ENCODE assay signal across 10 cellular contexts in the genomic region with DNA sequence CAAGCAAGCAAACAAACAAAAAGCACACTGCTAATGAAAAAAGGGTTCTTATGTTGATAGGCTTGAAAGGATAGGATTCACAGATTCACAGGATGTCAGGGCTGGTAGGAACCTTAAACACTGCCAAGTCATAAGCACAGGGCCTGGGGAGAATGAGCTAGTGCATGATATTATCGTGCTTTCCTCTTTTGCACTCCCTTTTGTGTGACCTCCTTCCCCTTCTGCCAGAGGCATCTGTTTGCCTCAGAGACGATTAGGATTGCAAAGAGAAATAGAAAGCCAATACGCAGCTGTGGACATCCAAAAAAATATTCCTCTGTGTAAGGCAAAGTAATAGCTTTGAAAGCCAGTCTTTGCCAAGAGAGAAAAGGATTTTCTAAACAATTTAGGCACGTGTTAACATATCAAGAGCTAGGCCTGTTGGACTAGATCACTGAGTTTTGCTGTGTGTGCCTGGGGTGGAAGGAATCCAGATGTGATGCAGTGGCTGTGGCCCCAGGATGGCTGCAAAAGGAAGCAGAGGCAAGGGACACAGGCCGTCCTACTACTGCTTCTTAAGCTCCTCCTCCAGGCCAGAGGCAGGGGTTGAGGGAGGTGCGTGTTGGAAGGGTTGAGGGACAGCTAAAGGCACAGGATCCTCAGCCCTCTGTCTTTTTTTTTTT. TPM values are rescaled to one million over a fixed set of nuclear protein-coding genes. Genes with fewer than 3 reads are reported as not detected.
DNase-seq lines count a peak whose midpoint lies in the region; ATAC-seq and TF ChIP-seq lines count a peak whose summit lies in the region.
"Had no signal": no experiment of that assay in that cellular context is flagged by ENCODE, and none has a peak within 500 bp of the region (broad histone marks: within the 10 kb centered on the region; RNA-seq: fewer than 3 reads in every experiment).

No MANE protein-coding gene starts in this region.

- peaks cover 34% of the 10 kb centered on the region for H3F3A ChIP-seq in smooth muscle cell (ENCODE audit: low read depth)

- peak overlapping the region; percentile 33 for H3K4me2 ChIP-seq in smooth muscle cell

- H3K4me3 Mint-ChIP-seq in WTC11, result no peak overlapping the region

- H3K9ac ChIP-seq in smooth muscle cell (ENCODE audit: low read depth), result peak overlapping the region; percentile 33
- H3K9ac ChIP-seq: parathyroid adenoma had no signal

- 22% methylated on average over 6 of the region's 6 CpGs for WGBS in smooth muscle cell (ENCODE audit: low lambda C conversion rate)

- POLR2A ChIA-PET in WTC11 (lab: Charles Lee), result interaction anchor here (0.5 to 0.7 kb wide), 3 partner anchors 13 to 107 kb away, joined by 3 to 7 read pairs (median 7); no protein-coding TSS in a partner anchor

- peaks cover 9% of the 10 kb centered on the region; the same call in 1 of the 2 replicates for H3K27me3 Mint-ChIP-seq in WTC11 (ENCODE audit: low read depth)

- no peak for TF ChIP-seq CTCF in WTC11 (IDR thresholded peaks at IDR 0.05)
- no peak for TF ChIP-seq CTCF in right atrium auricular region (IDR thresholded peaks at IDR 0.05)
- no peak for TF ChIP-seq CTCF in smooth muscle cell (IDR thresholded peaks at IDR 0.05; ENCODE audit: borderline replicate concordance, insufficient read depth, poor library complexity, severe bottlenecking)

- H3K4me1 ChIP-seq in right atrium auricular region (peaks cover 0 to 29% of the 10 kb centered on the region in 2 donors), smooth muscle cell (ENCODE audit: low read depth) (peaks cover 6% of the 10 kb centered on the region)

- H3K36me3 ChIP-seq in right atrium auricular region (no peaks in the 10 kb centered on the region), smooth muscle cell (ENCODE audit: low read depth) (no peaks in the 10 kb centered on the region)

- H3K9me3 ChIP-seq in right atrium auricular region (no peaks in the 10 kb centered on the region), smooth muscle cell (replicated peaks; ENCODE audit: low read depth) (no peaks in the 10 kb centered on the region)

- H3K4me3 ChIP-seq in right atrium auricular region (no peak overlapping the region), smooth muscle cell (no peak overlapping the region)

- H4K20me1 ChIP-seq in smooth muscle cell (ENCODE audit: low read depth), result no peaks in the 10 kb centered on the region

- peak; percentile 53 for DNase-seq in KBM-7
- DNase-seq in WTC11 (ENCODE audit: low spot score), result no peak
- DNase-seq in right atrium auricular region (ENCODE audit: low spot score), result peak; percentile 67
- DNase-seq in smooth muscle cell (lab: John Stamatoyannopoulos, UW; ENCODE audit: unreplicated experiment), result no peak
- no peak for DNase-seq in RPMI8226
- DNase-seq in NCI-H748 (lab: John Stamatoyannopoulos, UW; ENCODE audit: unreplicated experiment), result no peak
- DNase-seq: stimulated activated naive CD4-positive, alpha-beta T cell had no signal

- CTCF ChIA-PET in WTC11 (lab: Charles Lee), result interaction anchor here (0.6 to 1.2 kb wide), 7 partner anchors 10 to 637 kb away, joined by 3 to 11 read pairs (median 4); no protein-coding TSS in a partner anchor

- peak; percentile 40; the same call in 1 of the 2 replicates for ATAC-seq in WTC11
- ATAC-seq in HG02763 (IDR thresholded peaks at IDR 0.05; ENCODE audit: unreplicated experiment), result no peak
- no peak for ATAC-seq in GM21576 (IDR thresholded peaks at IDR 0.05; ENCODE audit: unreplicated experiment)

- H3K27ac ChIP-seq in right atrium auricular region, result peak overlapping the region; percentile 58 to 84
- peak overlapping the region; percentile 89 for H3K27ac ChIP-seq in smooth muscle cell (ENCODE audit: low read depth)
- H3K27ac ChIP-seq: parathyroid adenoma had no signal

- in situ Hi-C loops in KBM-7 (cut with MboI; ENCODE audit: low pct_unique_long_range_greater_than_20kb, low sequenced_read_pairs), result no loop called here

- H3K4me1 Mint-ChIP-seq in WTC11, result peaks cover 39% of the 10 kb centered on the region

- no peak overlapping the region for H2AFZ ChIP-seq in smooth muscle cell (ENCODE audit: low read depth)
- H2AFZ ChIP-seq: parathyroid adenoma had no signal

- H3K9me3 Mint-ChIP-seq in WTC11, result peaks cover 18% of the 10 kb centered on the region

- no peaks in the 10 kb centered on the region for H3K79me2 ChIP-seq in smooth muscle cell (ENCODE audit: low read depth)
- H3K79me2 ChIP-seq: parathyroid adenoma had no signal

- H3K27ac Mint-ChIP-seq in WTC11, result no peak overlapping the region; the same call in 1 of the 2 replicates

- H3K36me3 Mint-ChIP-seq in WTC11, result peaks cover 8% of the 10 kb centered on the region

- H3K27me3 ChIP-seq in right atrium auricular region, result no peaks in the 10 kb centered on the region
- H3K27me3 ChIP-seq in smooth muscle cell (ENCODE audit: low read depth), result no peaks in the 10 kb centered on the region

TF ChIP-seq in WTC11, 78 proteins besides CTCF, POLR2A, EP300 and RAD21 (continues in another document):
- TF ChIP-seq SP1 (CRISPR knock-in tag; conservative IDR thresholded peaks at IDR 0.05) (no peak), TEAD1 (CRISPR knock-in tag; IDR thresholded peaks at IDR 0.05) (no peak), MXD4 (CRISPR knock-in tag; IDR thresholded peaks at IDR 0.05; ENCODE audit: borderline replicate concordance) (no peak), ETV6 (CRISPR knock-in tag; IDR thresholded peaks at IDR 0.05) (no peak), SMAD3 (CRISPR knock-in tag; IDR thresholded peaks at IDR 0.05; ENCODE audit: borderline replicate concordance) (no peak), CREB1 (CRISPR knock-in tag; IDR thresholded peaks at IDR 0.05) (no peak), RELA (CRISPR knock-in tag; IDR thresholded peaks at IDR 0.05; ENCODE audit: borderline replicate concordance) (no peak), JAZF1 (CRISPR knock-in tag; IDR thresholded peaks at IDR 0.05) (no peak), ZNF263 (CRISPR knock-in tag; IDR thresholded peaks at IDR 0.05; ENCODE audit: low read depth) (no peak), TP53 (CRISPR knock-in tag; IDR thresholded peaks at IDR 0.05) (no peak)
- TF ChIP-seq, protein P1, sequence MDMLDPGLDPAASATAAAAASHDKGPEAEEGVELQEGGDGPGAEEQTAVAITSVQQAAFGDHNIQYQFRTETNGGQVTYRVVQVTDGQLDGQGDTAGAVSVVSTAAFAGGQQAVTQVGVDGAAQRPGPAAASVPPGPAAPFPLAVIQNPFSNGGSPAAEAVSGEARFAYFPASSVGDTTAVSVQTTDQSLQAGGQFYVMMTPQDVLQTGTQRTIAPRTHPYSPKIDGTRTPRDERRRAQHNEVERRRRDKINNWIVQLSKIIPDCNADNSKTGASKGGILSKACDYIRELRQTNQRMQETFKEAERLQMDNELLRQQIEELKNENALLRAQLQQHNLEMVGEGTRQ (CRISPR knock-in tag; IDR thresholded peaks at IDR 0.05), result no peak
- TF ChIP-seq, protein P2, sequence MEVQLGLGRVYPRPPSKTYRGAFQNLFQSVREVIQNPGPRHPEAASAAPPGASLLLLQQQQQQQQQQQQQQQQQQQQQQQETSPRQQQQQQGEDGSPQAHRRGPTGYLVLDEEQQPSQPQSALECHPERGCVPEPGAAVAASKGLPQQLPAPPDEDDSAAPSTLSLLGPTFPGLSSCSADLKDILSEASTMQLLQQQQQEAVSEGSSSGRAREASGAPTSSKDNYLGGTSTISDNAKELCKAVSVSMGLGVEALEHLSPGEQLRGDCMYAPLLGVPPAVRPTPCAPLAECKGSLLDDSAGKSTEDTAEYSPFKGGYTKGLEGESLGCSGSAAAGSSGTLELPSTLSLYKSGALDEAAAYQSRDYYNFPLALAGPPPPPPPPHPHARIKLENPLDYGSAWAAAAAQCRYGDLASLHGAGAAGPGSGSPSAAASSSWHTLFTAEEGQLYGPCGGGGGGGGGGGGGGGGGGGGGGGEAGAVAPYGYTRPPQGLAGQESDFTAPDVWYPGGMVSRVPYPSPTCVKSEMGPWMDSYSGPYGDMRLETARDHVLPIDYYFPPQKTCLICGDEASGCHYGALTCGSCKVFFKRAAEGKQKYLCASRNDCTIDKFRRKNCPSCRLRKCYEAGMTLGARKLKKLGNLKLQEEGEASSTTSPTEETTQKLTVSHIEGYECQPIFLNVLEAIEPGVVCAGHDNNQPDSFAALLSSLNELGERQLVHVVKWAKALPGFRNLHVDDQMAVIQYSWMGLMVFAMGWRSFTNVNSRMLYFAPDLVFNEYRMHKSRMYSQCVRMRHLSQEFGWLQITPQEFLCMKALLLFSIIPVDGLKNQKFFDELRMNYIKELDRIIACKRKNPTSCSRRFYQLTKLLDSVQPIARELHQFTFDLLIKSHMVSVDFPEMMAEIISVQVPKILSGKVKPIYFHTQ (CRISPR knock-in tag; IDR thresholded peaks at IDR 0.05), result no peak
- TF ChIP-seq, protein P3, sequence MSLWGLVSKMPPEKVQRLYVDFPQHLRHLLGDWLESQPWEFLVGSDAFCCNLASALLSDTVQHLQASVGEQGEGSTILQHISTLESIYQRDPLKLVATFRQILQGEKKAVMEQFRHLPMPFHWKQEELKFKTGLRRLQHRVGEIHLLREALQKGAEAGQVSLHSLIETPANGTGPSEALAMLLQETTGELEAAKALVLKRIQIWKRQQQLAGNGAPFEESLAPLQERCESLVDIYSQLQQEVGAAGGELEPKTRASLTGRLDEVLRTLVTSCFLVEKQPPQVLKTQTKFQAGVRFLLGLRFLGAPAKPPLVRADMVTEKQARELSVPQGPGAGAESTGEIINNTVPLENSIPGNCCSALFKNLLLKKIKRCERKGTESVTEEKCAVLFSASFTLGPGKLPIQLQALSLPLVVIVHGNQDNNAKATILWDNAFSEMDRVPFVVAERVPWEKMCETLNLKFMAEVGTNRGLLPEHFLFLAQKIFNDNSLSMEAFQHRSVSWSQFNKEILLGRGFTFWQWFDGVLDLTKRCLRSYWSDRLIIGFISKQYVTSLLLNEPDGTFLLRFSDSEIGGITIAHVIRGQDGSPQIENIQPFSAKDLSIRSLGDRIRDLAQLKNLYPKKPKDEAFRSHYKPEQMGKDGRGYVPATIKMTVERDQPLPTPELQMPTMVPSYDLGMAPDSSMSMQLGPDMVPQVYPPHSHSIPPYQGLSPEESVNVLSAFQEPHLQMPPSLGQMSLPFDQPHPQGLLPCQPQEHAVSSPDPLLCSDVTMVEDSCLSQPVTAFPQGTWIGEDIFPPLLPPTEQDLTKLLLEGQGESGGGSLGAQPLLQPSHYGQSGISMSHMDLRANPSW (CRISPR knock-in tag; conservative IDR thresholded peaks at IDR 0.05; ENCODE audit: low read depth), result no peak

RNA-seq across cellular contexts. Expression of gene MCHR1, which starts 30.6 kb away (rescaled TPM):
- 0.57 to 1.0 TPM (median 0.69 TPM) in 3 replicates for total RNA-seq in WTC11 (2021)
- 1 to 10 TPM in 1 of 2 donors, not detected in 1; 2.0 TPM for total RNA-seq in right atrium auricular region
- total RNA-seq in smooth muscle cell, result 11.8 and 24.6 TPM in 2 replicates
- 12.8 and 18.9 TPM in 2 replicates for polyA plus RNA-seq in smooth muscle cell

Comparison
In these comparisons a context has a peak if more than half of its experiments do, and no peak if none do; other contexts are left out.
1. DNase-seq: peak in KBM-7 (single experiment) and right atrium auricular region (single experiment); none in WTC11 (single experiment), smooth muscle cell (single experiment), RPMI8226 (single experiment) and NCI-H748 (single experiment).